In the genomic region with DNA sequence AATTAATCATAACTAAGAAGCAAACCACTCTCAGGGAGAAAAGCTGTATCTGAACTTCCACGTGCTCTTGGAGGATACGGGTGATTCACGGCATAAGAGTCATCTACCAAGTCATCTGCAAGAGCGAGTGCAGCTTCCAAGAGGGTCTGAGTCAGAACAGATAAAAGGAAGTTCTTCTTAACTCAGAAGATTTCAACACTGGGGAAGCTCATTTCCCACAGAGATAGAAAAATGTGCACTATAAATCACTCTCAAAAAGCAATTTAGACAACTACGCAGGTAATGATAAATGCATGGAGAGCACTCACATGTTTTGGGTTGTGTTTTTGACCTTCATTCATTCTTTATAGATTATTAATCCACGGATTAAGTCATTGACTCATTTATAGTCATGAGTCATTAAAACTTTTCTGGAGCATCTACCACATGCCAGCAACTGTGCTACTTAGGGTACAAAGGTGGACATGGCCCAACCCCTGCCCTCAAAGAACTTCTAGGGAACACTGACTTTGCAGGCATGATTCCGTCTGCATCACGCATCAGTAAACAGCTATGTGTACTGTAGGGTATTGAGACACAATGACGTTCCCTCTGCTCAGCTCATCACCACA, we compare ENCODE assay signal across 9 cellular contexts. TPM values are rescaled to one million over a fixed set of nuclear protein-coding genes. Genes with fewer than 3 reads are reported as not detected.
A peak's percentile ranks its signal among the peaks of the same experiment; 100 is the strongest.
DNase-seq lines count a peak whose midpoint lies in the region; ATAC-seq and TF ChIP-seq lines count a peak whose summit lies in the region.
"Had no signal": no experiment of that assay in that cellular context is flagged by ENCODE, and none has a peak within 500 bp of the region (broad histone marks: within the 10 kb centered on the region; RNA-seq: fewer than 3 reads in every experiment).

No MANE protein-coding gene starts in this region.

- TF ChIP-seq POLR2A in sigmoid colon (IDR thresholded peaks at IDR 0.05): no peak

- H3K27ac Mint-ChIP-seq in activated CD4-positive, alpha-beta T cell treated with anti-CD3 and anti-CD28 coated beads for 36 hours: no peak overlapping the region

- ATAC-seq in activated CD4-positive, alpha-beta T cell treated with anti-CD3 and anti-CD28 coated beads for 36 hours: peak; percentile 98
- peak; percentile 93 for ATAC-seq in esophagus mucosa

- TF ChIP-seq CTCF in RWPE1 (conservative IDR thresholded peaks at IDR 0.05; ENCODE audit: low read depth) (no peak), sigmoid colon (IDR thresholded peaks at IDR 0.05) (no peak)

- WGBS in sigmoid colon, 2 donors: 62 to 81% methylated on average over 9 of the region's 9 CpGs

- H3K9me3 ChIP-seq in sigmoid colon: no peaks in the 10 kb centered on the region
- no peaks in the 10 kb centered on the region for H3K9me3 ChIP-seq in effector memory CD4-positive, alpha-beta T cell (ENCODE audit: control insufficient read depth, low read length)
- H3K9me3 ChIP-seq: psoas muscle had no signal

- no peaks in the 10 kb centered on the region for H3K27me3 ChIP-seq in sigmoid colon
- no peaks in the 10 kb centered on the region for H3K27me3 ChIP-seq in effector memory CD4-positive, alpha-beta T cell (replicated peaks; ENCODE audit: control insufficient read depth, insufficient read depth, low read length, poor library complexity, severe bottlenecking)

- H3K4me3 ChIP-seq in sigmoid colon: no peak overlapping the region
- no peak overlapping the region for H3K4me3 ChIP-seq in effector memory CD4-positive, alpha-beta T cell (ENCODE audit: insufficient read depth, low read depth, low read length, poor library complexity, severe bottlenecking)
- H3K4me3 ChIP-seq: psoas muscle had no signal

- H3K4me3 Mint-ChIP-seq in activated CD4-positive, alpha-beta T cell treated with anti-CD3 and anti-CD28 coated beads for 36 hours: no peak overlapping the region

- H3K4me1 Mint-ChIP-seq in activated CD4-positive, alpha-beta T cell treated with anti-CD3 and anti-CD28 coated beads for 36 hours: peaks cover 12% of the 10 kb centered on the region

- DNase-seq in activated CD4-positive, alpha-beta T cell treated with anti-CD3 and anti-CD28 coated beads for 36 hours: peak; percentile 42
- DNase-seq in activated CD4-positive, alpha-beta T cell treated with anti-CD3 and anti-CD28 coated beads, Interleukin-2, amount 50 U/mL, for 1 hour: no peak
- peak; percentile 87 for DNase-seq in RWPE1 (ENCODE audit: low spot score)
- DNase-seq in sigmoid colon: peak; percentile 76
- no peak for DNase-seq in putamen (ENCODE audit: low spot score)
- DNase-seq in NK-92 treated with Interleukin-12 subunit alpha and Interleukin-12 subunit beta, amount 100 ng/mL, for 24 hours (lab: John Stamatoyannopoulos, UW): no peak
- no peak for DNase-seq in effector memory CD4-positive, alpha-beta T cell

- CTCF ChIA-PET in activated CD4-positive, alpha-beta T cell treated with anti-CD3 and anti-CD28 coated beads for 36 hours (lab: Charles Lee): interaction anchor here (0.7 to 1.1 kb wide), 6 partner anchors 22 to 111 kb away, joined by 3 to 6 read pairs (median 4); no protein-coding TSS in a partner anchor
- CTCF ChIA-PET in RWPE1 (lab: Yijun Ruan, JAX): interaction anchor here (0.7 to 1.0 kb wide), 4 partner anchors 57 to 577 kb away, joined by 3 to 8 read pairs (median 4); no protein-coding TSS in a partner anchor

- H3K36me3 ChIP-seq in sigmoid colon: no peaks in the 10 kb centered on the region
- no peaks in the 10 kb centered on the region for H3K36me3 ChIP-seq in effector memory CD4-positive, alpha-beta T cell (ENCODE audit: control insufficient read depth, insufficient read depth, low read length)

- H3K27me3 Mint-ChIP-seq in activated CD4-positive, alpha-beta T cell treated with anti-CD3 and anti-CD28 coated beads for 36 hours: peaks cover 4% of the 10 kb centered on the region

- intact Hi-C loops in activated CD4-positive, alpha-beta T cell treated with anti-CD3 and anti-CD28 coated beads for 36 hours (cut with DNase I, micrococcal nuclease): loop anchor here (1.0 to 2.0 kb wide), 2 partner anchors 28 to 33 kb away; no protein-coding TSS in a partner anchor
- intact Hi-C loops in sigmoid colon (cut with DNase I): no loop called here

- POLR2A ChIA-PET in activated CD4-positive, alpha-beta T cell treated with anti-CD3 and anti-CD28 coated beads for 36 hours (lab: Charles Lee): interaction anchor here (0.7 kb wide), 1 partner anchor 73 kb away, joined by 3 read pairs; no protein-coding TSS in a partner anchor
- POLR2A ChIA-PET in RWPE1 (lab: Yijun Ruan, JAX; ENCODE audit: low non-redundant PET): no interaction called here

- H3K36me3 Mint-ChIP-seq in activated CD4-positive, alpha-beta T cell treated with anti-CD3 and anti-CD28 coated beads for 36 hours (ENCODE audit: low read depth): no peaks in the 10 kb centered on the region

- H3K27ac ChIP-seq in RWPE1: peak overlapping the region; percentile 86
- no peak overlapping the region for H3K27ac ChIP-seq in sigmoid colon
- H3K27ac ChIP-seq in effector memory CD4-positive, alpha-beta T cell (ENCODE audit: insufficient read depth, low read length, poor library complexity, severe bottlenecking): no peak overlapping the region
- H3K27ac ChIP-seq: psoas muscle had no signal

- TF ChIP-seq EP300 in sigmoid colon (IDR thresholded peaks at IDR 0.05): peak in 1 of 4 donors; percentile 32

- H3K9me3 Mint-ChIP-seq in activated CD4-positive, alpha-beta T cell treated with anti-CD3 and anti-CD28 coated beads for 36 hours (ENCODE audit: low read depth): no peaks in the 10 kb centered on the region

- no peaks in the 10 kb centered on the region for H3K4me1 ChIP-seq in sigmoid colon
- H3K4me1 ChIP-seq in effector memory CD4-positive, alpha-beta T cell (ENCODE audit: control insufficient read depth, insufficient read depth, low read length, poor library complexity, severe bottlenecking): no peaks in the 10 kb centered on the region
- H3K4me1 ChIP-seq: psoas muscle had no signal

RNA-seq across cellular contexts. Expression of a gene that starts 20.8 kb away (rescaled TPM):
- total RNA-seq in activated CD4-positive, alpha-beta T cell treated with anti-CD3 and anti-CD28 coated beads for 36 hours: under 1 TPM; 0.12 to 0.14 TPM
- total RNA-seq in esophagus mucosa: 15.5 TPM
- total RNA-seq in sigmoid colon: under 1 TPM in 1 of 4 donors, not detected in 3; 0.49 TPM
- under 1 TPM in 2 of 3 donors, not detected in 1; 0.22 to 0.60 TPM for polyA plus RNA-seq in sigmoid colon

Comparison
In these comparisons a context has a peak if more than half of its experiments do, and no peak if none do; other contexts are left out.
1. DNase-seq: peak in activated CD4-positive, alpha-beta T cell treated with anti-CD3 and anti-CD28 coated beads for 36 hours (single experiment), RWPE1 (single experiment) and sigmoid colon (single experiment); none in activated CD4-positive, alpha-beta T cell treated with anti-CD3 and anti-CD28 coated beads, Interleukin-2, amount 50 U/mL, for 1 hour (single experiment), putamen (single experiment), NK-92 treated with Interleukin-12 subunit alpha and Interleukin-12 subunit beta, amount 100 ng/mL, for 24 hours (single experiment) and effector memory CD4-positive, alpha-beta T cell (0 of 3).
2. RNA of a gene that starts 20.8 kb away (total RNA-seq): 15.5 TPM in esophagus mucosa (single experiment); 0.12 to 0.14 TPM in activated CD4-positive, alpha-beta T cell treated with anti-CD3 and anti-CD28 coated beads for 36 hours and 0.49 TPM in sigmoid colon; every median in the first group is over 10 times any median in the second.